Comparison of ENCODE assay signal across 2 cellular contexts in the genomic region with DNA sequence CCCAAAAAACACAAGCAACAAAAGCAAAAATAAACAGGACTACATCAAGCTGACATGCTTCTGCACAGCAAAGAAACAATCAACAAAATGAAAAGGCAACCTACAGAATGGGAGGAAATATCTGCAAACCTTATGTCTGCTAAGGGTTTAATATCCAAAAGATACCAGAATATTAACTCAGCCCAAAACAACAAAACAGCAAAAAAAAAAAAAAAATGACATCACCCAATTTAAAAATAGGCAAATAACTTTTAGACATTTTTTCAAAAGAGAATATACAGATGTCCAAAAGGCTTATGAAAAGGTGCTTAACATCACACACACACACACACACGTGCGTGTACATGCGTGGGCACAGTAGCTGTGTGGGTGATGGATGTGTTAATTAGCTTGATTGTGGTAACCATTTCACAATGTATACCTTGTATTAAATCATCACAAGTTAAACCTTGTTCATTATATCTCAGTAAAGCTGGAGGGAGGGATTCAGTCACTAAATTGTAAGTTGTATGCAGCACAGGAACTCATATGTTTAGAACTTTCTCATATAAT.
TF ChIP-seq lines count a peak whose summit lies in the region.

No MANE protein-coding gene starts in this region.

TF ChIP-seq in HepG2, 621 proteins besides CTCF, POLR2A, EP300 and RAD21:
- peak; percentile 81 for TF ChIP-seq RBM22 (optimal IDR thresholded peaks at IDR 0.05; ENCODE audit: low read length)
- no peak for TF ChIP-seq POGZ (CRISPR knock-in tag; IDR thresholded peaks at IDR 0.05)
- peak; percentile 80 for TF ChIP-seq ATF7 (IDR thresholded peaks at IDR 0.05)
- TF ChIP-seq ATF7 (CRISPR knock-in tag; IDR thresholded peaks at IDR 0.05): no peak

TF ChIP-seq in GM12878, 131 proteins besides CTCF, POLR2A, EP300 and RAD21:
- TF ChIP-seq YBX1 (IDR thresholded peaks at IDR 0.05) (no peak), MTA2 (IDR thresholded peaks at IDR 0.05; ENCODE audit: low read depth) (0 out of 2 replicates have a peak, but pooled peaks have one; percentile 30), ZZZ3 (IDR thresholded peaks at IDR 0.05; ENCODE audit: control insufficient read depth, insufficient read length, low read depth) (no peak), POU2F2 (IDR thresholded peaks at IDR 0.05; ENCODE audit: borderline replicate concordance, low read depth, low read length) (no peak), RCOR1 (conservative IDR thresholded peaks at IDR 0.05; ENCODE audit: low read depth, low read length) (no peak), HCFC1 (IDR thresholded peaks at IDR 0.05; ENCODE audit: low read length) (no peak), ATF7 (IDR thresholded peaks at IDR 0.05; ENCODE audit: low read depth) (peak; percentile 67; the same call in 1 of the 2 replicates)
- TF ChIP-seq, protein P1, sequence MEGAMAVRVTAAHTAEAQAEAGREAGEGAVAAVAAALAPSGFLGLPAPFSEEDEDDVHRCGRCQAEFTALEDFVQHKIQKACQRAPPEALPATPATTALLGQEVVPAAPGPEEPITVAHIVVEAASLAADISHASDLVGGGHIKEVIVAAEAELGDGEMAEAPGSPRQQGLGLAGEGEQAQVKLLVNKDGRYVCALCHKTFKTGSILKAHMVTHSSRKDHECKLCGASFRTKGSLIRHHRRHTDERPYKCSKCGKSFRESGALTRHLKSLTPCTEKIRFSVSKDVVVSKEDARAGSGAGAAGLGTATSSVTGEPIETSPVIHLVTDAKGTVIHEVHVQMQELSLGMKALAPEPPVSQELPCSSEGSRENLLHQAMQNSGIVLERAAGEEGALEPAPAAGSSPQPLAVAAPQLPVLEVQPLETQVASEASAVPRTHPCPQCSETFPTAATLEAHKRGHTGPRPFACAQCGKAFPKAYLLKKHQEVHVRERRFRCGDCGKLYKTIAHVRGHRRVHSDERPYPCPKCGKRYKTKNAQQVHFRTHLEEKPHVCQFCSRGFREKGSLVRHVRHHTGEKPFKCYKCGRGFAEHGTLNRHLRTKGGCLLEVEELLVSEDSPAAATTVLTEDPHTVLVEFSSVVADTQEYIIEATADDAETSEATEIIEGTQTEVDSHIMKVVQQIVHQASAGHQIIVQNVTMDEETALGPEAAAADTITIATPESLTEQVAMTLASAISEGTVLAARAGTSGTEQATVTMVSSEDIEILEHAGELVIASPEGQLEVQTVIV (IDR thresholded peaks at IDR 0.05; ENCODE audit: borderline replicate concordance, partially characterized antibody): no peak
